In the genomic region with DNA sequence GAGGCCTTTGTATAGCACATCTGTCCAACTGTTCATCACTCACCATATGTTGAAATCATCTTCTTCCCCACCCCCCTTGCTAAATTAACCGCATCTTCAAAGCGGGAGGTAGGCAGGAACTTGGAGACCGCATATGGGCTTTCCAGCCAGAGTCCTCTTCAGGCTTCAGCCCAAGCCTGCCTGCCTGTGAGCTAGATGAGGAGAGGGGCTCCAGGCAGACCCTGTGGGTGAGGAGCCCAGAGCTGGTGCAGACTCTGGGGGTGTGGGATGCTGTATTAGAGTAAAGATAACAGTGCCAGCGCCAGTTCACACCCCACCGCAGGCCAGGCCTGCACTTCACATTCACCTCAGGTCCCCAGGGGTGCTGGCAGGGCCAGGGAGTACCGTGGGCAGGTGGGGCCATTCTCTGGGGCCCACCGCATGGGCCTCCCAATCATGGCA, we compare ENCODE assay signal across 9 cellular contexts. TPM values are rescaled to one million over a fixed set of nuclear protein-coding genes. Genes with fewer than 3 reads are reported as not detected.
DNase-seq lines count a peak whose midpoint lies in the region; ATAC-seq and TF ChIP-seq lines count a peak whose summit lies in the region.
"Had no signal": no experiment of that assay in that cellular context is flagged by ENCODE, and none has a peak within 500 bp of the region (broad histone marks: within the 10 kb centered on the region; RNA-seq: fewer than 3 reads in every experiment).

No MANE protein-coding gene starts in this region.

- peaks cover 100% of the 10 kb centered on the region for H3K79me2 ChIP-seq in smooth muscle cell (ENCODE audit: low read depth)

- WGBS in gastroesophageal sphincter (ENCODE audit: low coverage in 1 of 2), 2 donors = 28 to 100% methylated on average over 1 to 5 of the region's 7 CpGs
- WGBS in suprapubic skin = 47% methylated on average over 7 of the region's 7 CpGs
- WGBS in smooth muscle cell (ENCODE audit: low lambda C conversion rate) = 91% methylated on average over 6 of the region's 7 CpGs

- TF ChIP-seq CTCF in WTC11 (IDR thresholded peaks at IDR 0.05) = no peak
- no peak for TF ChIP-seq CTCF in gastroesophageal sphincter (IDR thresholded peaks at IDR 0.05)
- no peak for TF ChIP-seq CTCF in suprapubic skin (IDR thresholded peaks at IDR 0.05)
- TF ChIP-seq CTCF in smooth muscle cell (IDR thresholded peaks at IDR 0.05; ENCODE audit: borderline replicate concordance, insufficient read depth, poor library complexity, severe bottlenecking) = no peak

- no peaks in the 10 kb centered on the region for H3K27me3 Mint-ChIP-seq in activated naive CD4-positive, alpha-beta T cell treated with anti-CD3 and anti-CD28 coated beads for 36 hours (ENCODE audit: low read depth)
- no peaks in the 10 kb centered on the region for H3K27me3 Mint-ChIP-seq in WTC11 (ENCODE audit: low read depth)

- H2AFZ ChIP-seq in smooth muscle cell (ENCODE audit: low read depth) = no peak overlapping the region

- no peak overlapping the region for H3K9ac ChIP-seq in smooth muscle cell (ENCODE audit: low read depth)

- H3K4me1 ChIP-seq in gastroesophageal sphincter (peaks cover 9 to 100% (median 72%) of the 10 kb centered on the region in 3 donors), suprapubic skin (peaks cover 89% of the 10 kb centered on the region), smooth muscle cell (ENCODE audit: low read depth) (peaks cover 34% of the 10 kb centered on the region), HAP-1 (peaks cover 45% of the 10 kb centered on the region)

- peak overlapping the region; percentile 59 for H3K27ac Mint-ChIP-seq in activated naive CD4-positive, alpha-beta T cell treated with anti-CD3 and anti-CD28 coated beads for 36 hours
- H3K27ac Mint-ChIP-seq in WTC11 = peak overlapping the region; percentile 92

- peaks cover 17% of the 10 kb centered on the region for H3K36me3 Mint-ChIP-seq in activated naive CD4-positive, alpha-beta T cell treated with anti-CD3 and anti-CD28 coated beads for 36 hours (ENCODE audit: low read depth)
- peaks cover 35% of the 10 kb centered on the region for H3K36me3 Mint-ChIP-seq in WTC11

- peaks cover 100% of the 10 kb centered on the region for H4K20me1 ChIP-seq in smooth muscle cell (ENCODE audit: low read depth)

- ATAC-seq in WTC11 (no peak), gastroesophageal sphincter (no peak)

- H3F3A ChIP-seq in smooth muscle cell (ENCODE audit: low read depth) = peaks cover 19% of the 10 kb centered on the region

- TF ChIP-seq POLR2A in gastroesophageal sphincter (IDR thresholded peaks at IDR 0.05) (no peak), suprapubic skin (IDR thresholded peaks at IDR 0.05) (no peak)

- CTCF ChIA-PET in activated naive CD4-positive, alpha-beta T cell treated with anti-CD3 and anti-CD28 coated beads for 36 hours (lab: Charles Lee) = no interaction called here
- CTCF ChIA-PET in WTC11 (lab: Charles Lee) = interaction anchor here (8.8 kb wide), 1 partner anchor 60 kb away, joined by 72 read pairs; no protein-coding TSS in a partner anchor

- peak; percentile 64 for DNase-seq in activated naive CD4-positive, alpha-beta T cell treated with anti-CD3 and anti-CD28 coated beads for 36 hours
- DNase-seq in activated naive CD4-positive, alpha-beta T cell (lab: John Stamatoyannopoulos, UW) = no peak
- DNase-seq in WTC11 (ENCODE audit: low spot score) (no peak), suprapubic skin (ENCODE audit: low spot score in 2 of 2) (no peak), NCI-H2081 (lab: John Stamatoyannopoulos, UW) (no peak), smooth muscle cell (lab: John Stamatoyannopoulos, UW; ENCODE audit: unreplicated experiment) (no peak), HAP-1 (ENCODE audit: low spot score in 2 of 2) (no peak)
- DNase-seq: NCI-H774 had no signal

- TF ChIP-seq EP300 in gastroesophageal sphincter (IDR thresholded peaks at IDR 0.05) (no peak), suprapubic skin (IDR thresholded peaks at IDR 0.05) (no peak)

- H3K9me3 ChIP-seq in gastroesophageal sphincter (no peaks in the 10 kb centered on the region), suprapubic skin (no peaks in the 10 kb centered on the region), smooth muscle cell (replicated peaks; ENCODE audit: low read depth) (no peaks in the 10 kb centered on the region), HAP-1 (peaks cover 8% of the 10 kb centered on the region; the same call in 1 of the 2 replicates)

- POLR2A ChIA-PET in WTC11 (lab: Charles Lee) = no interaction called here

- H3K27ac ChIP-seq in gastroesophageal sphincter (peak overlapping the region; percentile 1 to 98 (median 78)), suprapubic skin (peak overlapping the region; percentile 14), smooth muscle cell (ENCODE audit: low read depth) (no peak overlapping the region)

- H3K27me3 ChIP-seq in gastroesophageal sphincter = no peaks in the 10 kb centered on the region
- no peaks in the 10 kb centered on the region for H3K27me3 ChIP-seq in suprapubic skin
- H3K27me3 ChIP-seq in smooth muscle cell (ENCODE audit: low read depth) = no peaks in the 10 kb centered on the region
- H3K27me3 ChIP-seq in HAP-1 (ENCODE audit: low read depth) = no peaks in the 10 kb centered on the region

- in situ Hi-C loops in HAP-1 (cut with MboI; ENCODE audit: low sequenced_read_pairs) = no loop called here

- H3K9me3 Mint-ChIP-seq in activated naive CD4-positive, alpha-beta T cell treated with anti-CD3 and anti-CD28 coated beads for 36 hours = no peaks in the 10 kb centered on the region
- H3K9me3 Mint-ChIP-seq in WTC11 = peaks cover 20% of the 10 kb centered on the region

- no peak overlapping the region for H3K4me2 ChIP-seq in smooth muscle cell

- H3K36me3 ChIP-seq in gastroesophageal sphincter (no peaks in the 10 kb centered on the region), suprapubic skin (no peaks in the 10 kb centered on the region), smooth muscle cell (ENCODE audit: low read depth) (no peaks in the 10 kb centered on the region), HAP-1 (replicated peaks) (peaks cover 44% of the 10 kb centered on the region)

- H3K4me3 Mint-ChIP-seq in activated naive CD4-positive, alpha-beta T cell treated with anti-CD3 and anti-CD28 coated beads for 36 hours = peak overlapping the region; percentile 7
- H3K4me3 Mint-ChIP-seq in WTC11 = no peak overlapping the region

- intact Hi-C loops in activated naive CD4-positive, alpha-beta T cell treated with anti-CD3 and anti-CD28 coated beads for 36 hours (cut with micrococcal nuclease) = loop anchor here (2.0 kb wide), 2 partner anchors 15 to 59 kb away; partner anchors contain the start of gene PRRC2B

- H3K4me1 Mint-ChIP-seq in activated naive CD4-positive, alpha-beta T cell treated with anti-CD3 and anti-CD28 coated beads for 36 hours (ENCODE audit: low read depth) = peaks cover 83% of the 10 kb centered on the region
- H3K4me1 Mint-ChIP-seq in WTC11 = peaks cover 75% of the 10 kb centered on the region

- no peak overlapping the region for H3K4me3 ChIP-seq in gastroesophageal sphincter
- H3K4me3 ChIP-seq in suprapubic skin = no peak overlapping the region
- H3K4me3 ChIP-seq in smooth muscle cell = no peak overlapping the region
- H3K4me3 ChIP-seq in HAP-1 = no peak overlapping the region

TF ChIP-seq in WTC11, 78 proteins besides CTCF, POLR2A, EP300 and RAD21 (continues in another document):
- no peak for TF ChIP-seq AR (CRISPR knock-in tag; IDR thresholded peaks at IDR 0.05)
- TF ChIP-seq, protein P1, sequence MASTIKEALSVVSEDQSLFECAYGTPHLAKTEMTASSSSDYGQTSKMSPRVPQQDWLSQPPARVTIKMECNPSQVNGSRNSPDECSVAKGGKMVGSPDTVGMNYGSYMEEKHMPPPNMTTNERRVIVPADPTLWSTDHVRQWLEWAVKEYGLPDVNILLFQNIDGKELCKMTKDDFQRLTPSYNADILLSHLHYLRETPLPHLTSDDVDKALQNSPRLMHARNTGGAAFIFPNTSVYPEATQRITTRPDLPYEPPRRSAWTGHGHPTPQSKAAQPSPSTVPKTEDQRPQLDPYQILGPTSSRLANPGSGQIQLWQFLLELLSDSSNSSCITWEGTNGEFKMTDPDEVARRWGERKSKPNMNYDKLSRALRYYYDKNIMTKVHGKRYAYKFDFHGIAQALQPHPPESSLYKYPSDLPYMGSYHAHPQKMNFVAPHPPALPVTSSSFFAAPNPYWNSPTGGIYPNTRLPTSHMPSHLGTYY (CRISPR knock-in tag; IDR thresholded peaks at IDR 0.05) = no peak

RNA-seq across cellular contexts. Expression of gene PRRC2B, which starts 16.2 kb away (rescaled TPM):
- 100 to 1,000 TPM; 157 to 171 TPM for total RNA-seq in activated naive CD4-positive, alpha-beta T cell treated with anti-CD3 and anti-CD28 coated beads for 36 hours
- total RNA-seq in WTC11 (2021) (272 to 314 TPM (median 311 TPM) in 3 replicates), gastroesophageal sphincter (100 to 1,000 TPM; 102 to 198 (median 108) TPM), suprapubic skin (100 to 1,000 TPM; 153 to 286 (median 240) TPM), smooth muscle cell (73.5 and 97.2 TPM in 2 replicates)
- 38.6 and 53.7 TPM in 2 replicates for polyA plus RNA-seq in smooth muscle cell
